ENCODE assay signal across 10 cellular contexts in the genomic region with DNA sequence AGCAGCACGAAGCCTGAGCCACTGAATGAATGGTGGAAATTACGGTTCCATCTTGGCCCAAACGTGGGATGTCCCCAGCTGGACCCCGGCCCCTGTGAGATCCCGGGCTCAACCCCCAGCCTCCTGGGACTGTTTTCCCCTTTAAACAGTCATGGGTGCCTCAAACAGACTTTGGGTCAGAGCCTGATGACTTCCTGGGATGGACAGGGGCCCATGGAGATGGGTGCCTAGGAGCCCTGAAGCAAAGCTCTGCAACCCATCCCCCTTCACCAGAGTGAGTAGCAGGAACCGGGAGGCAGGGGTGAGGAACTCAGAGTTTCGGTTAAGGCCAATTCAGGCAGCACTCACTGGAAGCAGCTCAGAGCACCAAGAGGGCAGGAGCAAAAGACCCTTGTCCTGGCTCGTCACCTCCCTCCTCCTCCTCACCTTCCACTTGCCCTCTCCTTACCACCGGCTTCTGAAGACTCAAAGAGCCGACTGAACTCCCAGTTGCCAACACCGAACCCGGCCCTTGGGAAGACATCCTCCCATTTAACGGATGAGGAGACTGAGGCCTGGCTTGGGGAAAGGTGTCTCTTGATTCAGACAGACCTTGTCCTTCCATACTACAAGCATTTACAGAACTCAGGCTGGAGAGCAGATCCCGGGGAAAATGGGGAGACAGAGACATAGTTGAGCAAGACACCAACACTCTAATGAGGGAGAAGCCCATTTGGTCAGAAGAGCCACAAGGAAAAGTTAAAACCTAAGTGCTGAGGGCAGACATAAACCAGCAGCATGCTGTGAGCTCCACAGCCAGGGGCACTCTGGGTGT. TPM values are rescaled to one million over a fixed set of nuclear protein-coding genes. Genes with fewer than 3 reads are reported as not detected.
A peak's percentile ranks its signal among the peaks of the same experiment; 100 is the strongest.
DNase-seq lines count a peak whose midpoint lies in the region; ATAC-seq, FAIRE-seq and TF ChIP-seq lines count a peak whose summit lies in the region.
"Had no signal": no experiment of that assay in that cellular context is flagged by ENCODE, and none has a peak within 500 bp of the region (broad histone marks: within the 10 kb centered on the region; RNA-seq: fewer than 3 reads in every experiment).

No MANE protein-coding gene starts in this region.

- peaks cover 14% of the 10 kb centered on the region for H3K27me3 Mint-ChIP-seq in activated T-cell treated with anti-CD3 and anti-CD28 coated beads, Interleukin-2, amount 50 U/mL, for 72 hours (ENCODE audit: low read depth)
- peaks cover 8% of the 10 kb centered on the region for H3K27me3 Mint-ChIP-seq in astrocyte (ENCODE audit: low read depth, unreplicated experiment)

- POLR2A ChIA-PET in HepG2 (lab: Yijun Ruan, JAX), result interaction anchor here (0.5 to 4.9 kb wide), 8 partner anchors 9 to 1478 kb away, joined by 3 to 39 read pairs (median 4); a partner anchor contains a TSS

- H3K36me3 ChIP-seq in astrocyte (ENCODE audit: insufficient read depth, low read length) (no peaks in the 10 kb centered on the region), HepG2 (replicated peaks in 1 of 2; ENCODE audit: control insufficient read depth in 1 of 2, insufficient read depth in 2 of 2, low read length in 2 of 2) (no peaks in the 10 kb centered on the region; a peak in 2 of 5 replicates), testis (ENCODE audit: low read depth, missing control alignments) (no peaks in the 10 kb centered on the region)

- TF ChIP-seq RAD21 in HepG2 (CRISPR knock-in tag; IDR thresholded peaks at IDR 0.05), result no peak

- intact Hi-C loops in HepG2 (cut with micrococcal nuclease; ENCODE audit: unreplicated experiment) (no loop called here), testis (cut with DNase I; ENCODE audit: low total_unique reads) (no loop called here)

- TF ChIP-seq POLR2A in HepG2 (IDR thresholded peaks at IDR 0.05; ENCODE audit: insufficient read depth in 1 of 2, low read depth in 2 of 2, low read length in 2 of 2) (no peak; a peak in 1 of 4 replicates), testis (IDR thresholded peaks at IDR 0.05) (no peak)

- CTCF ChIA-PET in HepG2 (lab: Yijun Ruan, JAX; ENCODE audit: low intra/inter-chr PET ratio, low total read pairs), result no interaction called here

- FAIRE-seq in astrocyte (lab: Jason Lieb, UNC), result no peak
- FAIRE-seq in HepG2 (lab: Jason Lieb, UNC), result no peak

- H3K27ac Mint-ChIP-seq in activated T-cell treated with anti-CD3 and anti-CD28 coated beads, Interleukin-2, amount 50 U/mL, for 72 hours, result no peak overlapping the region
- no peak overlapping the region for H3K27ac Mint-ChIP-seq in astrocyte (ENCODE audit: unreplicated experiment)

- no peak for TF ChIP-seq CTCF in astrocyte (IDR thresholded peaks at IDR 0.05; ENCODE audit: insufficient read depth, low read depth, low read length)
- TF ChIP-seq CTCF in HepG2 (CRISPR knock-in tag; IDR thresholded peaks at IDR 0.05), result no peak
- no peak for TF ChIP-seq CTCF in testis (IDR thresholded peaks at IDR 0.05)

- in situ Hi-C loops in HepG2 (cut with HindIII; ENCODE audit: extremely low pct_ligation_motif_present, low pct_unique_long_range_greater_than_20kb), result no loop called here

- no TSS peak for BruUV-seq in HepG2 (replicated peaks; lab: Mats Ljungman, UMichigan)

- H3K27ac ChIP-seq in astrocyte (ENCODE audit: low read depth, low read length) (no peak overlapping the region), HepG2 (ENCODE audit: extremely low read length, insufficient read depth, low read length) (peak overlapping the region; percentile 1), testis (peak overlapping the region; percentile 90 to 92)

- 94% methylated on average over 14 of the region's 14 CpGs for WGBS in HepG2 (ENCODE audit: low lambda C conversion rate)
- 57 to 68% methylated on average over 11 to 14 of the region's 14 CpGs for WGBS in testis, 2 donors

- H3K9me3 ChIP-seq in astrocyte (ENCODE audit: insufficient read depth, low read depth, low read length) (no peaks in the 10 kb centered on the region), HepG2 (ENCODE audit: low read length) (no peaks in the 10 kb centered on the region), testis (no peaks in the 10 kb centered on the region)

- peaks cover 71% of the 10 kb centered on the region for H3K79me2 ChIP-seq in astrocyte (ENCODE audit: insufficient read depth, low read length)
- peaks cover 22% of the 10 kb centered on the region for H3K79me2 ChIP-seq in HepG2 (ENCODE audit: insufficient read depth, low read length)

- peaks cover 19% of the 10 kb centered on the region for H3K4me1 Mint-ChIP-seq in activated T-cell treated with anti-CD3 and anti-CD28 coated beads, Interleukin-2, amount 50 U/mL, for 72 hours (ENCODE audit: low read depth)
- H3K4me1 Mint-ChIP-seq in astrocyte (ENCODE audit: low read depth, unreplicated experiment), result peaks cover 32% of the 10 kb centered on the region

- TF ChIP-seq EP300 in HepG2 (IDR thresholded peaks at IDR 0.05; ENCODE audit: low read depth in 2 of 2, low read length in 2 of 2) (no peak), HepG2 (CRISPR knock-in tag; IDR thresholded peaks at IDR 0.05; ENCODE audit: borderline replicate concordance) (no peak)

- DNase-seq in activated T-cell treated with anti-CD3 and anti-CD28 coated beads, Interleukin-2, amount 50 U/mL, for 72 hours, result no peak
- DNase-seq in activated T-cell treated with anti-CD3 and anti-CD28 coated beads for 4 hours, result no peak
- no peak for DNase-seq in astrocyte (ENCODE audit: low read depth)
- DNase-seq in HepG2 (ENCODE audit: low spot score), result no peak
- DNase-seq in testis, result no peak
- DNase-seq in activated CD8-positive, alpha-beta memory T cell treated with anti-CD3 and anti-CD28 coated beads for 24 hours, result no peak
- no peak for DNase-seq in A172 (ENCODE audit: low spot score)
- DNase-seq: NCI-H2171 had no signal

- peak overlapping the region; percentile 92 for H3K4me2 ChIP-seq in astrocyte (ENCODE audit: low read length)
- H3K4me2 ChIP-seq in HepG2 (ENCODE audit: low read depth, low read length), result peak overlapping the region; percentile 84

- H2AFZ ChIP-seq in astrocyte (ENCODE audit: low read depth, low read length), result no peak overlapping the region
- H2AFZ ChIP-seq in HepG2 (ENCODE audit: low read length), result no peak overlapping the region

- H3K9ac ChIP-seq in astrocyte (ENCODE audit: low read length), result peak overlapping the region; percentile 75
- peak overlapping the region; percentile 68 for H3K9ac ChIP-seq in HepG2 (ENCODE audit: insufficient read depth, low read depth, low read length)

- no peak for ATAC-seq in activated T-cell treated with anti-CD3 and anti-CD28 coated beads, Interleukin-2, amount 50 U/mL, for 72 hours (replicated peaks in 1 of 2)
- ATAC-seq in HepG2, result no peak
- ATAC-seq in HG03457 (IDR thresholded peaks at IDR 0.05; ENCODE audit: unreplicated experiment), result no peak

- H4K20me1 ChIP-seq in astrocyte (ENCODE audit: insufficient read depth, low read length), result peaks cover 64% of the 10 kb centered on the region
- H4K20me1 ChIP-seq in HepG2 (ENCODE audit: insufficient read depth, low read length), result no peaks in the 10 kb centered on the region

- no peaks in the 10 kb centered on the region for H3K9me3 Mint-ChIP-seq in activated T-cell treated with anti-CD3 and anti-CD28 coated beads, Interleukin-2, amount 50 U/mL, for 72 hours
- H3K9me3 Mint-ChIP-seq in astrocyte (ENCODE audit: unreplicated experiment), result peaks cover 1% of the 10 kb centered on the region

- H3K27me3 ChIP-seq in astrocyte (ENCODE audit: insufficient read depth, low read length) (no peaks in the 10 kb centered on the region), HepG2 (ENCODE audit: control insufficient read depth in 1 of 2, insufficient read depth in 2 of 2, low read length in 2 of 2) (peaks cover 1 to 10% of the 10 kb centered on the region in 2 experiments; a peak in 1 of 5 replicates), testis (no peaks in the 10 kb centered on the region)

- no peaks in the 10 kb centered on the region for H3K36me3 Mint-ChIP-seq in activated T-cell treated with anti-CD3 and anti-CD28 coated beads, Interleukin-2, amount 50 U/mL, for 72 hours (ENCODE audit: insufficient read depth in 2 of 2)
- H3K36me3 Mint-ChIP-seq in astrocyte (ENCODE audit: low read depth, unreplicated experiment), result peaks cover 5% of the 10 kb centered on the region

- H3K4me3 Mint-ChIP-seq in activated T-cell treated with anti-CD3 and anti-CD28 coated beads, Interleukin-2, amount 50 U/mL, for 72 hours, result peak overlapping the region; percentile 3 to 41
- H3K4me3 Mint-ChIP-seq in astrocyte (ENCODE audit: unreplicated experiment), result peak overlapping the region; percentile 89

- H3K4me3 ChIP-seq in astrocyte (ENCODE audit: insufficient read depth, low read depth, low read length) (peak overlapping the region; percentile 78), HepG2 (replicated peaks in 1 of 3; ENCODE audit: insufficient read depth in 1 of 3, low read depth in 2 of 3, low read length in 3 of 3) (peak overlapping the region; percentile 68 to 86 (median 73); a peak in 5 of 6 replicates), testis (peak overlapping the region in 1 of 2 donors; percentile 78)

- peaks cover 40% of the 10 kb centered on the region for H3K4me1 ChIP-seq in astrocyte (ENCODE audit: insufficient read depth, low read length)
- H3K4me1 ChIP-seq in HepG2 (ENCODE audit: insufficient read depth, low read length), result peaks cover 57% of the 10 kb centered on the region
- H3K4me1 ChIP-seq in testis, result peaks cover 76% of the 10 kb centered on the region

RNA-seq across cellular contexts. Expression of a gene that starts 14.9 kb away (rescaled TPM):
- total RNA-seq in activated T-cell treated with anti-CD3 and anti-CD28 coated beads, Interleukin-2, amount 50 U/mL, for 72 hours, result not detected
- total RNA-seq in astrocyte (not detected in 2 replicates), HepG2 (2016; rRNA removed; fragmentation: Illumina TruSeq; extraction: Trizol) (1.2 and 1.6 TPM in 2 replicates), testis (1 to 10 TPM; 2.8 to 3.4 TPM)
- 0.62 and 0.81 TPM in 2 replicates for total RNA-seq in HepG2 (2016; cell fraction: cytosol; rRNA removed; fragmentation: Illumina TruSeq; extraction: Trizol; ENCODE audit: low read depth)
- 1.4 and 1.9 TPM in 2 replicates for total RNA-seq in HepG2 (2016; cell fraction: insoluble cytoplasmic fraction; rRNA removed; fragmentation: Illumina TruSeq; extraction: Trizol)
- 0.99 and 1.00 TPM in 2 replicates for total RNA-seq in HepG2 (2016; cell fraction: membrane; rRNA removed; fragmentation: Illumina TruSeq; extraction: Trizol)
- 0.91 and 1.4 TPM in 2 replicates for total RNA-seq in HepG2 (2016; cell fraction: nucleus; rRNA removed; fragmentation: Illumina TruSeq; extraction: Trizol)
- polyA plus RNA-seq in HepG2 (2011; rRNA removed) (0.69 and 1.5 TPM in 2 replicates), testis (ENCODE audit: insufficient read depth, low read depth, low replicate concordance) (2.9 TPM)
- polyA plus RNA-seq in HepG2 (2011; cell fraction: cytosol; rRNA removed), result 0.95 and 1.1 TPM in 2 replicates
- polyA plus RNA-seq in HepG2 (2011; cell fraction: nucleus; rRNA removed), result 0.54 and 1.2 TPM in 2 replicates
- 0.45 and 1.3 TPM in 2 replicates for polyA plus RNA-seq in HepG2 (2012)
- polyA plus RNA-seq in HepG2 (2016; cell fraction: cytosol; fragmentation: Illumina TruSeq; extraction: Trizol; ENCODE audit: low read depth), result 0.27 and 0.36 TPM in 2 replicates
- polyA plus RNA-seq in HepG2 (2016; cell fraction: insoluble cytoplasmic fraction; fragmentation: Illumina TruSeq; extraction: Trizol; ENCODE audit: low read depth), result 1.3 and 1.7 TPM in 2 replicates
- polyA plus RNA-seq in HepG2 (2016; cell fraction: membrane; fragmentation: Illumina TruSeq; extraction: Trizol; ENCODE audit: low read depth), result 0.85 and 0.96 TPM in 2 replicates
- 0.45 and 0.70 TPM in 2 replicates for polyA plus RNA-seq in HepG2 (2016; cell fraction: nucleus; fragmentation: Illumina TruSeq; extraction: Trizol; ENCODE audit: insufficient read depth, low read depth)
- 1.4 TPM in 1 of 2 replicates, not detected in the other for polyA minus RNA-seq in HepG2 (2011; rRNA and poly(A)+ RNA removed; ENCODE audit: low replicate concordance)
- polyA minus RNA-seq in HepG2 (2011; cell fraction: cytosol; rRNA and poly(A)+ RNA removed), result 1.2 TPM in 1 of 2 replicates, not detected in the other
- 2.2 TPM in 2 replicates for polyA minus RNA-seq in HepG2 (2011; cell fraction: nucleus; rRNA and poly(A)+ RNA removed)
- total RNA-seq in A172 (2014; rRNA removed; shearing (Covaris generic)), result not detected in 2 replicates
- total RNA-seq: myocyte had no signal
